ENCODE assay signal across 20 cellular contexts in the genomic region with DNA sequence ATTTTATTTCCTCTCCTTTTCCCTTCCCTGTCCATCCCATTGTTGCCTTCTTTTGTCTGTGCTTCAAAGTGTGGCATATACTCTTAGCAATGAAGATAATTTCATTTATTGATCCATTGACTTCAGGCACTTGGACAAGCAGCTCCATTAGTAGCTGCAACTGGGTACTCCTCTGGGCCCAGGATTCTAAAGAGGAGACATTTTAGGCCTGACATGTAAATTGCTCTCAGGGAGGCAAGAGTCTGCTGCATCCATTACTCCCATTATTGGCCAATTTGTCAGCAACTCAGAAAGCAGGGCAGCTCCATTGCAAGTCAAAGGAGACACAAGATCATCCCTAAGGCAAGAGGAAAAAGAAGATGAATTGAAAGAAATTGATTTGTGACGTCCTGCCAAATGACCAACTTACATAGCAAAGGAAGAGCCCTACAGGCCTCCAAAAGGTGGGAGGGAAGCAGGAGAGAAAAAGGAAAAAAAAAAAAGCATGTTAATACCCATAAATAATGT.
"Had no signal": no experiment of that assay in that cellular context is flagged by ENCODE, and none has a peak within 500 bp of the region (broad histone marks: within the 10 kb centered on the region; RNA-seq: fewer than 3 reads in every experiment).

No MANE protein-coding gene starts in this region.

- H3K27ac Mint-ChIP-seq: dendritic cell treated with granulocyte-macrophage colony-stimulating factor and Interleukin-4, amounts not matched to agents 40 ng/mL and 50 ng/mL, for 4 days; endodermal cell; memory B cell; naive B cell; natural killer cell treated with Interleukin-12 subunit alpha and Interleukin-12 subunit beta and Interleukin-15 and Interleukin-18, amount 100 ng/mL, for 72 hours; stimulated activated naive CD8-positive, alpha-beta T cell treated with anti-CD3 and anti-CD28 coated beads, Interleukin-15, amount 100 ng/mL, for 72 hours had no signal

- H3K36me3 Mint-ChIP-seq: memory B cell; naive B cell; natural killer cell treated with Interleukin-12 subunit alpha and Interleukin-12 subunit beta and Interleukin-15 and Interleukin-18, amount 100 ng/mL, for 72 hours had no signal

- DNase-seq: colonic mucosa; effector CD8-positive, alpha-beta T cell; endodermal cell; foreskin fibroblast; gastrocnemius medialis; heart left ventricle; kidney; mucosa of descending colon; naive B cell; pancreas; stimulated activated CD4-positive, alpha-beta T cell treated with anti-CD3 and anti-CD28 coated beads, Interleukin-12 subunit alpha, Interleukin-12 subunit beta, amount 100 ng/mL, for 4 hours; stimulated activated CD4-positive, alpha-beta T cell treated with anti-CD3 and anti-CD28 coated beads, Interleukin-1b, Interleukin-23, amount 100 ng/mL, for 48 hours; stimulated activated CD4-positive, alpha-beta T cell treated with anti-CD3 and anti-CD28 coated beads, Interleukin-4, amount 100 ng/mL, for 1 hour; stimulated activated CD8-positive, alpha-beta memory T cell treated with anti-CD3 and anti-CD28 coated beads, Interleukin-4, amount 100 ng/mL, for 48 hours; stimulated activated naive CD4-positive, alpha-beta T cell; stimulated activated naive CD8-positive, alpha-beta T cell treated with anti-CD3 and anti-CD28 coated beads, Interleukin-15, amount 100 ng/mL, for 72 hours; transverse colon had no signal

- H3K9me3 Mint-ChIP-seq: endodermal cell had no signal

- H3K4me3 Mint-ChIP-seq: dendritic cell treated with granulocyte-macrophage colony-stimulating factor and Interleukin-4, amounts not matched to agents 40 ng/mL and 50 ng/mL, for 4 days; endodermal cell; memory B cell; naive B cell; natural killer cell treated with Interleukin-12 subunit alpha and Interleukin-12 subunit beta and Interleukin-15 and Interleukin-18, amount 100 ng/mL, for 72 hours; stimulated activated naive CD8-positive, alpha-beta T cell treated with anti-CD3 and anti-CD28 coated beads, Interleukin-15, amount 100 ng/mL, for 72 hours had no signal

- H3K4me1 Mint-ChIP-seq: memory B cell; naive B cell; stimulated activated naive CD8-positive, alpha-beta T cell treated with anti-CD3 and anti-CD28 coated beads, Interleukin-15, amount 100 ng/mL, for 72 hours had no signal

- H3K27me3 Mint-ChIP-seq: dendritic cell treated with granulocyte-macrophage colony-stimulating factor and Interleukin-4, amounts not matched to agents 40 ng/mL and 50 ng/mL, for 4 days; memory B cell; naive B cell; natural killer cell treated with Interleukin-12 subunit alpha and Interleukin-12 subunit beta and Interleukin-15 and Interleukin-18, amount 100 ng/mL, for 72 hours; stimulated activated naive CD8-positive, alpha-beta T cell treated with anti-CD3 and anti-CD28 coated beads, Interleukin-15, amount 100 ng/mL, for 72 hours had no signal
